ENCODE assay signal across 8 cellular contexts in the genomic region with DNA sequence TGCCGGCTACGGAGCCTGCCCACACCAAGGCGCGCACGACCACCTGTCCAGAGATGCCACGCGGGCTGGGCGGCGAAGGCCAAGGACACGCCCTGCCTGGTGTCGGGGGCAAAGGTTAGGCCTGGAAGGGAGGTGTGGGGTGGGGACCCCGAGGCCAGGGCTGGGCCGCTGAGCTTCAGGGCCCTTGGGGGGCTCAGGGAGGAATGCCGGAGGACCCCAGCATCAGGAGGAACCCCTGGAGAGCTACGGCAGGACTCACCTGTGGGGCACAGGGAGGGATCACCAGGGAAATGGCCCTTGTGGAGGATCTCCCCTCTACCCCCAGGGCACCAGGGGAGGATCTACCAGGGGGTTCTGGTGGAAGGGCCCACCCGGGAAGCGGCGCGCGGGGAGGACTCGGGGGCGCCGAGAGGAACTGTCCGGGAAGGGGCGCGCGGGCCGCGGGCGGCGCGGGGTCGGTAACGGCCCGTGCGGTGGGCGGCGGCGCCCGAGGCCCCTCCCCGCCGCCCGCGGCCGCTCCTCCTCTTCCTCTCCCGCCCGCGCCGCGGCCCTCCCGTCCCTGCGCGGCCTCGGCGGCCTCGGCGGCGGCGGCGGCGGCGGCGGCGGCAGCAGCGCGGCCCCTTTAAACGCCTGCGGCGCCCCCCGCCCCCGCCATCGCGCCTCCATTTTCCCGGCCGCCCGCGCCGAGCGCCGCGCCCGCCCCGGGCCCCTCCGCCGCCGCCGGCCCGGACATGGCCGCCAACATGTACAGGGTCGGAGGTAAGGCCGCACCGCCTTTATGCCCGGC. TPM values are rescaled to one million over a fixed set of nuclear protein-coding genes. Genes with fewer than 3 reads are reported as not detected.
DNase-seq lines count a peak whose midpoint lies in the region; ATAC-seq and TF ChIP-seq lines count a peak whose summit lies in the region.

A gene (plus strand): TSS at position 523 of the 787 bp plus-strand sequence. CDS start 209 bp downstream, at position 732.

- DNase-seq in Calu3 (peak; percentile 38), NOMO-1 (lab: John Stamatoyannopoulos, UW; ENCODE audit: unreplicated experiment in 2 of 2) (peak; percentile 14 to 52), fibroblast of the aortic adventitia (ENCODE audit: low read depth) (no peak), neural crest cell (ENCODE audit: low read depth, low spot score) (peak; percentile 24), ureter (ENCODE audit: low spot score) (no peak)
- peak; percentile 35 for DNase-seq in activated T-helper 1 cell treated with anti-CD3 and anti-CD28 coated beads, Interleukin-12 subunit alpha, Interleukin-12 subunit beta, Interleukin-2, Interleukin-4 antibody, amounts not matched to agents 30 ng/mL and 10 ng/mL and 1 ng/mL, durations not matched to agents 14 hours and 24 hours and 36 hours (ENCODE audit: low spot score)

- intact Hi-C loops in Calu3 (cut with micrococcal nuclease; ENCODE audit: unreplicated experiment) = no loop called here
- intact Hi-C loops in activated T-helper 1 cell treated with anti-CD3 and anti-CD28 coated beads, Interleukin-12 subunit alpha, Interleukin-12 subunit beta, Interleukin-2, Interleukin-4 antibody, amounts not matched to agents 30 ng/mL and 10 ng/mL and 1 ng/mL, durations not matched to agents 14 hours and 24 hours and 36 hours (cut with micrococcal nuclease) = loop anchor here (1.0 to 5.0 kb wide), 4 partner anchors 21 to 327 kb away; a partner anchor contains a TSS

- peak within 1 kb of the TSS; percentile 93 for H3K4me3 Mint-ChIP-seq in Calu3 (ENCODE audit: low read depth, unreplicated experiment)
- H3K4me3 Mint-ChIP-seq in activated T-helper 1 cell treated with anti-CD3 and anti-CD28 coated beads, Interleukin-12 subunit alpha, Interleukin-12 subunit beta, Interleukin-2, Interleukin-4 antibody, amounts not matched to agents 30 ng/mL and 10 ng/mL and 1 ng/mL, durations not matched to agents 14 hours and 24 hours and 36 hours = peak within 1 kb of the TSS; percentile 94
- peak within 1 kb of the TSS; percentile 94 for H3K4me3 Mint-ChIP-seq in neural crest cell

- H3K9me3 Mint-ChIP-seq in Calu3 (ENCODE audit: low read depth, unreplicated experiment) (no peaks in the 10 kb centered on the region), neural crest cell (no peaks in the 10 kb centered on the region)
- H3K9me3 Mint-ChIP-seq in activated T-helper 1 cell treated with anti-CD3 and anti-CD28 coated beads, Interleukin-12 subunit alpha, Interleukin-12 subunit beta, Interleukin-2, Interleukin-4 antibody, amounts not matched to agents 30 ng/mL and 10 ng/mL and 1 ng/mL, durations not matched to agents 14 hours and 24 hours and 36 hours = no peaks in the 10 kb centered on the region

- H3K27ac Mint-ChIP-seq in Calu3 (ENCODE audit: unreplicated experiment) (peak within 1 kb of the TSS; percentile 85), neural crest cell (ENCODE audit: unreplicated experiment) (peak within 1 kb of the TSS; percentile 84)
- H3K27ac Mint-ChIP-seq in activated T-helper 1 cell treated with anti-CD3 and anti-CD28 coated beads, Interleukin-12 subunit alpha, Interleukin-12 subunit beta, Interleukin-2, Interleukin-4 antibody, amounts not matched to agents 30 ng/mL and 10 ng/mL and 1 ng/mL, durations not matched to agents 14 hours and 24 hours and 36 hours = peak within 1 kb of the TSS; percentile 90

- peak within 1 kb of the TSS; percentile 80 for H3K4me3 ChIP-seq in fibroblast of the aortic adventitia (ENCODE audit: low read depth, low read length)

- ATAC-seq in GM21737 (IDR thresholded peaks at IDR 0.05; ENCODE audit: unreplicated experiment) (peak; percentile 61), HG02588 (IDR thresholded peaks at IDR 0.05; ENCODE audit: unreplicated experiment) (no peak)

- H3K4me1 Mint-ChIP-seq in Calu3 (ENCODE audit: low read depth, unreplicated experiment) (peaks cover 27% of the 10 kb centered on the region), neural crest cell (peaks cover 32% of the 10 kb centered on the region)
- peaks cover 10% of the 10 kb centered on the region for H3K4me1 Mint-ChIP-seq in activated T-helper 1 cell treated with anti-CD3 and anti-CD28 coated beads, Interleukin-12 subunit alpha, Interleukin-12 subunit beta, Interleukin-2, Interleukin-4 antibody, amounts not matched to agents 30 ng/mL and 10 ng/mL and 1 ng/mL, durations not matched to agents 14 hours and 24 hours and 36 hours (ENCODE audit: low read depth)

- no peaks in the 10 kb centered on the region for H3K27me3 Mint-ChIP-seq in Calu3 (ENCODE audit: unreplicated experiment)
- H3K27me3 Mint-ChIP-seq in activated T-helper 1 cell treated with anti-CD3 and anti-CD28 coated beads, Interleukin-12 subunit alpha, Interleukin-12 subunit beta, Interleukin-2, Interleukin-4 antibody, amounts not matched to agents 30 ng/mL and 10 ng/mL and 1 ng/mL, durations not matched to agents 14 hours and 24 hours and 36 hours (ENCODE audit: insufficient read depth) = peaks cover 2% of the 10 kb centered on the region
- H3K27me3 Mint-ChIP-seq in neural crest cell (ENCODE audit: low read depth) = no peaks in the 10 kb centered on the region

- H3K36me3 Mint-ChIP-seq in Calu3 (ENCODE audit: insufficient read depth, unreplicated experiment) = peaks cover 42% of the 10 kb centered on the region
- peaks cover 10% of the 10 kb centered on the region for H3K36me3 Mint-ChIP-seq in activated T-helper 1 cell treated with anti-CD3 and anti-CD28 coated beads, Interleukin-12 subunit alpha, Interleukin-12 subunit beta, Interleukin-2, Interleukin-4 antibody, amounts not matched to agents 30 ng/mL and 10 ng/mL and 1 ng/mL, durations not matched to agents 14 hours and 24 hours and 36 hours (ENCODE audit: low read depth)
- H3K36me3 Mint-ChIP-seq in neural crest cell (ENCODE audit: low read depth) = no peaks in the 10 kb centered on the region

- BruUV-seq in Calu3 (replicated peaks; lab: Mats Ljungman, UMichigan) = no TSS peak

- CTCF ChIA-PET in Calu3 (lab: Charles Lee) = no interaction called here

- TF ChIP-seq CTCF in Calu3 (IDR thresholded peaks at IDR 0.05; ENCODE audit: unreplicated experiment) (no peak), fibroblast of the aortic adventitia (IDR thresholded peaks at IDR 0.05; ENCODE audit: insufficient read depth, low read length) (no peak), neural crest cell (conservative IDR thresholded peaks at IDR 0.05) (no peak)

RNA-seq across cellular contexts. Expression of the gene that starts here (rescaled TPM):
- total RNA-seq in Calu3 (2022) (161 and 168 TPM in 2 replicates), fibroblast of the aortic adventitia (ENCODE audit: low replicate concordance) (43.0 and 44.4 TPM in 2 replicates), neural crest cell (246 and 251 TPM in 2 replicates), ureter (169 TPM)
- 173 and 181 TPM in 2 replicates for total RNA-seq in activated T-helper 1 cell treated with anti-CD3 and anti-CD28 coated beads, Interleukin-12 subunit alpha, Interleukin-12 subunit beta, Interleukin-2, Interleukin-4 antibody, amounts not matched to agents 30 ng/mL and 10 ng/mL and 1 ng/mL, durations not matched to agents 14 hours and 24 hours and 36 hours

Comparison
In these comparisons a context has a peak if more than half of its experiments do, and no peak if none do; other contexts are left out.
1. DNase-seq: peak in Calu3 (single experiment), NOMO-1 (2 of 2), activated T-helper 1 cell treated with anti-CD3 and anti-CD28 coated beads, Interleukin-12 subunit alpha, Interleukin-12 subunit beta, Interleukin-2, Interleukin-4 antibody, amounts not matched to agents 30 ng/mL and 10 ng/mL and 1 ng/mL, durations not matched to agents 14 hours and 24 hours and 36 hours (single experiment) and neural crest cell (single experiment); none in fibroblast of the aortic adventitia (single experiment) and ureter (single experiment).
2. Peak in every context shown above with its lines, with median percentiles within 50 percentile points of each other: H3K27ac Mint-ChIP-seq and H3K4me3 Mint-ChIP-seq.